ENCODE assay signal across 7 cellular contexts in the genomic region with DNA sequence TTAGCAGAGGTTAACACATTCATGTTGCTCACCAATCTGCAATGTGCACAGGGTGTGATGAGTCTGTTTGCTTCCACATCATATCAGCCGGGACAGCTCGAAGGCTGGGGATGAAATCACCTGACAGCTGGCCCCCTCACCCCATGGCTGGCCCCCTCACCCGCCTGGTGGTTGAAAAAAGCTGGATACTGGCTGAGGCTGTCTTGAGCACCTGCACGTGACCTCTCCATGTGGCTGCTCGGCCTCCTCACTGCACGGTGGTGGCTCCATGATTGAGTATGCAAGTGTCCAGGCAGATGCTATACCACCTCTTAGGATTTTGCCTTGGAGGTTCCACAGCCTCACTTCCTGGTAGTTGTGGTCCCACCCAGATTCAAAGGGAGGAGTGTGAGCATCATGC. TPM values are rescaled to one million over a fixed set of nuclear protein-coding genes. Genes with fewer than 3 reads are reported as not detected.
"Had no signal": no experiment of that assay in that cellular context is flagged by ENCODE, and none has a peak within 500 bp of the region (broad histone marks: within the 10 kb centered on the region; RNA-seq: fewer than 3 reads in every experiment).

No MANE protein-coding gene starts in this region.

- H3K4me3 Mint-ChIP-seq: GM23338, HFFc6 had no signal

- H3K36me3 ChIP-seq: HAP-1 had no signal

- H3K4me1 ChIP-seq: HAP-1 had no signal

- H3K9me3 Mint-ChIP-seq: GM23338, HFFc6 had no signal

- H3K27ac Mint-ChIP-seq: GM23338, HFFc6 had no signal

- H3K4me3 ChIP-seq: GM23338, HAP-1 had no signal

- H3K9me3 ChIP-seq: HAP-1 had no signal

- ATAC-seq: GM23338, HCT116 had no signal

- DNase-seq: H7, HFFc6, IMR-90 had no signal

RNA-seq across cellular contexts. Expression of gene SYNDIG1, which starts 29.7 kb away (rescaled TPM):
- total RNA-seq: HT-29, IMR-90 had no signal
